ENCODE assay signal across 1 cellular context in genomic region chr5:179313849-179314521, GRCh38.
TF ChIP-seq lines count a peak whose summit lies in the region.

No MANE protein-coding gene starts in this region.

TF ChIP-seq in GM23338, 12 proteins besides CTCF, POLR2A, EP300 and RAD21 (continued from another document):
- TF ChIP-seq ZNF462 (CRISPR knock-in tag; IDR thresholded peaks at IDR 0.05): no peak
